Comparison of ENCODE assay signal across 9 cellular contexts in the genomic region with DNA sequence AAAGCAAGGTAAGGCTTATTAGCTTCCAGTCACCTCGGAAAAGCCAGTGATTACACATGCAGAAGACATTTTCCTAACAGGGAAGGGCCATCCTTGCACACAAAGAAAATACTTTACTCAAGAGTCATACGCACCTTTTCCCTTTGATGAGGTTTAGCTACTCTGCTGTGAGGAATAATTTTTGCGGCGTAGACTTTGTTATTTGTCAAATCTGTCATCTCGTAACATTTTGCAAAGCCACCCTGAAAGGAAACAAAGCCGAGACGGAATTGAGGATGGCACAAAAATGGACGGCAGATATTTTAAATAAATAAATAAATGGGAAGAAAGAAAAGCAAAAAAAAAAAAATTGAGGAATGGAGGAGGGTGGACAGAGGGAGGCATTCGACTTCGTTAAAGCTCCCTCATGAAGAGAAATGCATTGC. TPM values are rescaled to one million over a fixed set of nuclear protein-coding genes. Genes with fewer than 3 reads are reported as not detected.
DNase-seq lines count a peak whose midpoint lies in the region; ATAC-seq and TF ChIP-seq lines count a peak whose summit lies in the region.
"Had no signal": no experiment of that assay in that cellular context is flagged by ENCODE, and none has a peak within 500 bp of the region (broad histone marks: within the 10 kb centered on the region; RNA-seq: fewer than 3 reads in every experiment).

No MANE protein-coding gene starts in this region.

- H3K4me1 ChIP-seq in lung (ENCODE audit: control insufficient read depth in 2 of 2, insufficient read depth in 2 of 2, low read length in 2 of 2): peaks cover 0 to 19% of the 10 kb centered on the region in 2 donors
- H3K4me1 ChIP-seq in upper lobe of left lung: peaks cover 0 to 4% (median 2%) of the 10 kb centered on the region in 4 donors

- TF ChIP-seq POLR2A in upper lobe of left lung (IDR thresholded peaks at IDR 0.05): no peak

- no peak for TF ChIP-seq EP300 in upper lobe of left lung (IDR thresholded peaks at IDR 0.05)

- H3K27me3 Mint-ChIP-seq in activated naive CD4-positive, alpha-beta T cell treated with anti-CD3 and anti-CD28 coated beads, Interleukin-2, amount 50 U/mL, for 24 hours: no peaks in the 10 kb centered on the region
- peaks cover 25% of the 10 kb centered on the region for H3K27me3 Mint-ChIP-seq in brain

- H3K36me3 ChIP-seq in lung (ENCODE audit: control insufficient read depth in 2 of 2, insufficient read depth in 2 of 2, low read length in 2 of 2) (peaks cover 7 to 12% of the 10 kb centered on the region in 2 donors), upper lobe of left lung (peaks cover 0 to 35% (median 6%) of the 10 kb centered on the region in 4 donors)

- no peaks in the 10 kb centered on the region for H3K9me3 Mint-ChIP-seq in activated naive CD4-positive, alpha-beta T cell treated with anti-CD3 and anti-CD28 coated beads, Interleukin-2, amount 50 U/mL, for 24 hours
- no peaks in the 10 kb centered on the region for H3K9me3 Mint-ChIP-seq in brain

- H3K4me1 Mint-ChIP-seq in activated naive CD4-positive, alpha-beta T cell treated with anti-CD3 and anti-CD28 coated beads, Interleukin-2, amount 50 U/mL, for 24 hours: peaks cover 19% of the 10 kb centered on the region
- H3K4me1 Mint-ChIP-seq in brain: peaks cover 69% of the 10 kb centered on the region

- no peak for DNase-seq in activated naive CD4-positive, alpha-beta T cell treated with Interleukin-2 at 50 U/mL for 16 hours
- DNase-seq in lung (ENCODE audit: low spot score) (no peak), upper lobe of left lung (no peak), KBM-7 (no peak), putamen (ENCODE audit: low spot score) (no peak)

- in situ Hi-C loops in KBM-7 (cut with MboI; ENCODE audit: low pct_unique_long_range_greater_than_20kb, low sequenced_read_pairs): loop anchor here (25.0 kb wide), 1 partner anchor 1147 kb away; no protein-coding TSS in a partner anchor

- peak overlapping the region in 1 of 2 donors; percentile 97 for H3K27ac ChIP-seq in lung (ENCODE audit: low read depth in 1 of 2, low read length in 1 of 2)
- H3K27ac ChIP-seq in upper lobe of left lung: peak overlapping the region; percentile 92 to 97 (median 94)

- H3K27ac Mint-ChIP-seq in activated naive CD4-positive, alpha-beta T cell treated with anti-CD3 and anti-CD28 coated beads, Interleukin-2, amount 50 U/mL, for 24 hours: no peak overlapping the region
- H3K27ac Mint-ChIP-seq in brain: peak overlapping the region; percentile 88 to 98 (median 97)

- ATAC-seq in lung (ENCODE audit: insufficient read depth, low FRiP score) (no peak), upper lobe of left lung (ENCODE audit: low FRiP score in 2 of 2) (no peak), HG02973 (IDR thresholded peaks at IDR 0.05; ENCODE audit: unreplicated experiment) (no peak)

- H3K4me3 Mint-ChIP-seq in activated naive CD4-positive, alpha-beta T cell treated with anti-CD3 and anti-CD28 coated beads, Interleukin-2, amount 50 U/mL, for 24 hours: peak overlapping the region; percentile 87
- H3K4me3 Mint-ChIP-seq in brain: peak overlapping the region; percentile 91 to 99 (median 94)

- no peak for TF ChIP-seq CTCF in brain (conservative IDR thresholded peaks at IDR 0.05)
- no peak for TF ChIP-seq CTCF in lung (IDR thresholded peaks at IDR 0.05; ENCODE audit: control extremely low read depth, extremely low read depth)
- no peak for TF ChIP-seq CTCF in upper lobe of left lung (IDR thresholded peaks at IDR 0.05)

- peaks cover 7% of the 10 kb centered on the region for H3K36me3 Mint-ChIP-seq in activated naive CD4-positive, alpha-beta T cell treated with anti-CD3 and anti-CD28 coated beads, Interleukin-2, amount 50 U/mL, for 24 hours
- peaks cover 54% of the 10 kb centered on the region for H3K36me3 Mint-ChIP-seq in brain

- H3K27me3 ChIP-seq in lung (ENCODE audit: control insufficient read depth, insufficient read depth): no peaks in the 10 kb centered on the region
- no peaks in the 10 kb centered on the region for H3K27me3 ChIP-seq in upper lobe of left lung

- no peaks in the 10 kb centered on the region for H3K9me3 ChIP-seq in lung (ENCODE audit: control insufficient read depth in 2 of 2, insufficient read depth in 1 of 2, low read length in 1 of 2)
- no peaks in the 10 kb centered on the region for H3K9me3 ChIP-seq in upper lobe of left lung

- 4 to 8% methylated on average over 10 of the region's 10 CpGs for WGBS in lung, 2 donors
- 4 to 9% methylated on average over 10 of the region's 10 CpGs for WGBS in upper lobe of left lung, 2 donors

- H3K4me3 ChIP-seq in lung: peak overlapping the region; percentile 74
- H3K4me3 ChIP-seq in upper lobe of left lung: peak overlapping the region; percentile 53 to 86 (median 70)

RNA-seq across cellular contexts. Expression of gene PLK2, which starts 1.0 kb away (rescaled TPM):
- polyA plus RNA-seq in brain (ENCODE audit: insufficient read depth, low read depth, low replicate concordance) (6.1 TPM), lung (10 to 100 TPM; 20.1 to 24.8 TPM)
- total RNA-seq in lung (100 to 1,000 TPM in 1 of 2 donors, 10 to 100 TPM in 1; 57.1 to 363 TPM), upper lobe of left lung (10 to 100 TPM; 29.4 to 82.5 (median 59.2) TPM)

RNA-seq across cellular contexts. Expression of gene GAPT, which starts 32.4 kb away (rescaled TPM):
- polyA plus RNA-seq in brain (ENCODE audit: insufficient read depth, low read depth, low replicate concordance) (not detected), lung (10 to 100 TPM in 1 of 2 donors, 1 to 10 TPM in 1; 4.1 to 20.5 TPM)
- total RNA-seq in lung (1 to 10 TPM; 4.0 to 5.1 TPM), upper lobe of left lung (1 to 10 TPM in 5 of 6 donors, not detected in 1; 1.0 to 8.0 (median 6.4) TPM)
- total RNA-seq: activated CD8-positive, alpha-beta memory T cell treated with anti-CD3 and anti-CD28 coated beads for 36 hours had no signal
